In genomic region chr2:26314243-26314642, GRCh38 we compare ENCODE assay signal across 1 cellular context.
TF ChIP-seq lines count a peak whose summit lies in the region.

No MANE protein-coding gene starts in this region.

TF ChIP-seq in K562, 482 proteins besides CTCF, POLR2A, EP300 and RAD21:
- TF ChIP-seq SRSF3 (IDR thresholded peaks at IDR 0.05; ENCODE audit: insufficient read depth, low read length) (no peak), ZBTB33 (CRISPR knock-in tag; IDR thresholded peaks at IDR 0.05) (0 out of 2 replicates have a peak, but pooled peaks have one; percentile 28)
